ENCODE assay signal across 8 cellular contexts in genomic region chr17:72120878-72121163, GRCh38.
DNase-seq lines count a peak whose midpoint lies in the region; ATAC-seq lines count a peak whose summit lies in the region.

TSS of gene SOX9 (plus strand) at chr17:72121020. CDS start at chr17:72121392, 372 bp downstream.

- DNase-seq in DMS 273 (lab: John Stamatoyannopoulos, UW; ENCODE audit: unreplicated experiment) (peak; percentile 98), GM19240 (ENCODE audit: insufficient read length, low spot score) (peak; percentile 88), NCI-H510A (lab: John Stamatoyannopoulos, UW) (peak; percentile 83), cerebellar nuclear complex (lab: John Stamatoyannopoulos, UW) (peak; percentile 10 to 23), kidney glomerular epithelial cell (lab: John Stamatoyannopoulos, UW) (peak; percentile 95), superior temporal gyrus (ENCODE audit: extremely low spot score) (peak; percentile 97), NK-92 (lab: John Stamatoyannopoulos, UW; ENCODE audit: unreplicated experiment) (no peak)

- ATAC-seq in HG03175 (IDR thresholded peaks at IDR 0.05; ENCODE audit: unreplicated experiment), result peak; percentile 76
